In genomic region chr2:238601433-238602222, GRCh38 we compare ENCODE assay signal across 17 cellular contexts.
DNase-seq lines count a peak whose midpoint lies in the region; ATAC-seq, FAIRE-seq and TF ChIP-seq lines count a peak whose summit lies in the region.
"Had no signal": no experiment of that assay in that cellular context is flagged by ENCODE, and none has a peak within 500 bp of the region (broad histone marks: within the 10 kb centered on the region; RNA-seq: fewer than 3 reads in every experiment).

No MANE protein-coding gene starts in this region.

- peaks cover 12% of the 10 kb centered on the region for H3K27me3 Mint-ChIP-seq in astrocyte (ENCODE audit: low read depth, unreplicated experiment)

- H3K27ac ChIP-seq in astrocyte (ENCODE audit: low read depth, low read length) (no peak overlapping the region), foreskin keratinocyte (no peak overlapping the region)
- H3K27ac ChIP-seq: BLaER1 treated with 17β-estradiol and CSF1 and Interleukin-3, amounts not matched to agents 10 nM and 100 nM; neural progenitor cell; testis had no signal

- no peaks in the 10 kb centered on the region for H3K9me3 ChIP-seq in astrocyte (ENCODE audit: insufficient read depth, low read depth, low read length)
- H3K9me3 ChIP-seq: testis had no signal

- H3K4me3 ChIP-seq in astrocyte (ENCODE audit: insufficient read depth, low read depth, low read length) = no peak overlapping the region
- H3K4me3 ChIP-seq: BLaER1 treated with 17β-estradiol and CSF1 and Interleukin-3, amounts not matched to agents 10 nM and 100 nM; neural progenitor cell; testis had no signal

- H3K9ac ChIP-seq in astrocyte (ENCODE audit: low read length) = no peak overlapping the region
- H3K9ac ChIP-seq: BLaER1 treated with 17β-estradiol and CSF1 and Interleukin-3, amounts not matched to agents 10 nM and 100 nM; neural progenitor cell had no signal

- H3K4me2 ChIP-seq in astrocyte (ENCODE audit: low read length) = no peak overlapping the region
- H3K4me2 ChIP-seq: neural progenitor cell had no signal

- peaks cover 2% of the 10 kb centered on the region for H3K27me3 ChIP-seq in astrocyte (ENCODE audit: insufficient read depth, low read length)
- no peaks in the 10 kb centered on the region for H3K27me3 ChIP-seq in foreskin keratinocyte
- H3K27me3 ChIP-seq: BLaER1 treated with 17β-estradiol and CSF1 and Interleukin-3, amounts not matched to agents 10 nM and 100 nM; neural progenitor cell; testis had no signal

- H3K36me3 ChIP-seq in astrocyte (ENCODE audit: insufficient read depth, low read length) = no peaks in the 10 kb centered on the region
- H3K36me3 ChIP-seq: BLaER1 treated with 17β-estradiol and CSF1 and Interleukin-3, amounts not matched to agents 10 nM and 100 nM; neural progenitor cell had no signal

- intact Hi-C loops in sciatic nerve (cut with DNase I) = no loop called here

- H3K4me3 Mint-ChIP-seq in astrocyte (ENCODE audit: unreplicated experiment) = no peak overlapping the region
- H3K4me3 Mint-ChIP-seq: activated naive CD8-positive, alpha-beta T cell; effector memory CD8-positive, alpha-beta T cell; neural progenitor cell; T-helper 2 cell treated with Interferon-gamma antibody and Interleukin-4, amounts not matched to agents 5 μg/mL and 100 μg/mL, for 36 hours had no signal

- H3K9me3 Mint-ChIP-seq in astrocyte (ENCODE audit: unreplicated experiment) = peaks cover 1% of the 10 kb centered on the region
- H3K9me3 Mint-ChIP-seq: effector memory CD8-positive, alpha-beta T cell; T-helper 2 cell treated with Interferon-gamma antibody and Interleukin-4, amounts not matched to agents 5 μg/mL and 100 μg/mL, for 36 hours had no signal

- DNase-seq in AG20443 (ENCODE audit: low spot score) (peak; percentile 80), astrocyte (ENCODE audit: low read depth) (peak; percentile 72), foreskin keratinocyte (peak; percentile 11 to 34), sciatic nerve (ENCODE audit: low spot score) (no peak), NCI-H1436 treated with DMSO at 0.1 percent for 48 hours (lab: John Stamatoyannopoulos, UW) (no peak), NCI-H510A (lab: John Stamatoyannopoulos, UW) (no peak), NCI-H2171 (lab: John Stamatoyannopoulos, UW) (no peak)
- DNase-seq in stimulated activated CD4-positive, alpha-beta T cell treated with anti-CD3 and anti-CD28 coated beads, Interleukin-4, amount 100 ng/mL, for 1 hour = no peak
- DNase-seq: effector memory CD8-positive, alpha-beta T cell; GDM1; NCI-H187; stimulated activated CD4-positive, alpha-beta T cell treated with anti-CD3 and anti-CD28 coated beads, Interleukin-4, amount 100 ng/mL, for 4 hours; testis had no signal

- H3K4me1 ChIP-seq in astrocyte (ENCODE audit: insufficient read depth, low read length) (peaks cover 17% of the 10 kb centered on the region), foreskin keratinocyte (peaks cover 16% of the 10 kb centered on the region)
- H3K4me1 ChIP-seq: neural progenitor cell had no signal

- H3K79me2 ChIP-seq in astrocyte (ENCODE audit: insufficient read depth, low read length) = no peaks in the 10 kb centered on the region

- H2AFZ ChIP-seq in astrocyte (ENCODE audit: low read depth, low read length) = no peak overlapping the region
- H2AFZ ChIP-seq: neural progenitor cell had no signal

- no peaks in the 10 kb centered on the region for H3K36me3 Mint-ChIP-seq in astrocyte (ENCODE audit: low read depth, unreplicated experiment)
- H3K36me3 Mint-ChIP-seq: neural progenitor cell had no signal

- no peaks in the 10 kb centered on the region for H4K20me1 ChIP-seq in astrocyte (ENCODE audit: insufficient read depth, low read length)
- H4K20me1 ChIP-seq: BLaER1 treated with 17β-estradiol and CSF1 and Interleukin-3, amounts not matched to agents 10 nM and 100 nM had no signal

- ATAC-seq in foreskin keratinocyte (no peak), sciatic nerve (peak; percentile 78)
- ATAC-seq: effector memory CD8-positive, alpha-beta T cell had no signal

- H3K27ac Mint-ChIP-seq in astrocyte (ENCODE audit: unreplicated experiment) = no peak overlapping the region
- H3K27ac Mint-ChIP-seq: activated naive CD8-positive, alpha-beta T cell; effector memory CD8-positive, alpha-beta T cell; neural progenitor cell; T-helper 2 cell treated with Interferon-gamma antibody and Interleukin-4, amounts not matched to agents 5 μg/mL and 100 μg/mL, for 36 hours had no signal

- H3K4me1 Mint-ChIP-seq in astrocyte (ENCODE audit: low read depth, unreplicated experiment) = peaks cover 8% of the 10 kb centered on the region

- TF ChIP-seq CTCF in astrocyte (IDR thresholded peaks at IDR 0.05; ENCODE audit: insufficient read depth, low read depth, low read length) (no peak), foreskin keratinocyte (conservative IDR thresholded peaks at IDR 0.05) (no peak)

- FAIRE-seq in astrocyte (lab: Jason Lieb, UNC) = peak; percentile 52

Comparison
In these comparisons a context has a peak if more than half of its experiments do, and no peak if none do; other contexts are left out.
1. DNase-seq: peak in AG20443 (single experiment), astrocyte (single experiment) and foreskin keratinocyte (2 of 2); none in sciatic nerve (single experiment), NCI-H1436 treated with DMSO at 0.1 percent for 48 hours (single experiment), NCI-H510A (single experiment), stimulated activated CD4-positive, alpha-beta T cell treated with anti-CD3 and anti-CD28 coated beads, Interleukin-4, amount 100 ng/mL, for 1 hour (single experiment) and NCI-H2171 (single experiment).